ENCODE assay signal across 1 cellular context in the genomic region with DNA sequence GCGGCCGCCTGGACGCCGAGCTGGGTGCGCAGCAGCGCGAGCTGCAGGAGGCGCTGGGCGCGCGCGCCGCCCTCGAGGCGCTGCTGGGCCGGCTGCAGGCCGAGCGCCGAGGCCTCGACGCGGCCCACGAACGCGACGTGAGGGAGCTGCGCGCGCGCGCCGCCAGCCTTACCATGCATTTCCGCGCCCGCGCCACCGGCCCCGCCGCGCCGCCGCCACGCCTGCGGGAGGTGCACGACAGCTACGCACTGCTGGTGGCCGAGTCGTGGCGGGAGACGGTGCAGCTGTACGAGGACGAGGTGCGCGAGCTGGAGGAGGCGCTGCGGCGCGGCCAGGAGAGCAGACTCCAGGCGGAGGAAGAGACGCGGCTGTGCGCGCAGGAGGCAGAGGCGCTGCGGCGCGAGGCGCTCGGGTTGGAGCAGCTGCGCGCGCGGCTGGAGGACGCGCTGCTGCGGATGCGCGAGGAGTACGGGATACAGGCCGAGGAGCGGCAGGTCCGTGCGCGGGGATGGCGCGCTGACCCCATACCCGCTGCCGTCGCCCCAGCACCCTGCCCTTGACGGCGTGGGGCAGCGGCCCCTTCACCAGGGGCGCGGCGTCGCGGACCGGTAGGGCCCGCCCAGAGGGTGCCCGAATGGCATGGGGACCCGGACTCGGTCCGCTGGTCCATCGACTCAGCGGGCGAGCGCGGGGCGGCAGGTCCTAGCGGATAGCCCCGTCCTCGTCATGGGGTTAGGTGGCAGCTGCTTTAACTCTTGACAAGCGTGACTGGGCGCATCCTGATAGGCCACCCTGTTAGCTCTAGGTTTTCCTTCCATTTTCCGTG.
TF ChIP-seq lines count a peak whose summit lies in the region.

No MANE protein-coding gene starts in this region.

TF ChIP-seq in IMR-90, 13 proteins besides CTCF, POLR2A, EP300 and RAD21:
- TF ChIP-seq, protein P1, sequence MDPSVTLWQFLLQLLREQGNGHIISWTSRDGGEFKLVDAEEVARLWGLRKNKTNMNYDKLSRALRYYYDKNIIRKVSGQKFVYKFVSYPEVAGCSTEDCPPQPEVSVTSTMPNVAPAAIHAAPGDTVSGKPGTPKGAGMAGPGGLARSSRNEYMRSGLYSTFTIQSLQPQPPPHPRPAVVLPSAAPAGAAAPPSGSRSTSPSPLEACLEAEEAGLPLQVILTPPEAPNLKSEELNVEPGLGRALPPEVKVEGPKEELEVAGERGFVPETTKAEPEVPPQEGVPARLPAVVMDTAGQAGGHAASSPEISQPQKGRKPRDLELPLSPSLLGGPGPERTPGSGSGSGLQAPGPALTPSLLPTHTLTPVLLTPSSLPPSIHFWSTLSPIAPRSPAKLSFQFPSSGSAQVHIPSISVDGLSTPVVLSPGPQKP (IDR thresholded peaks at IDR 0.05; ENCODE audit: borderline replicate concordance, low read depth, low read length): no peak
- TF ChIP-seq CEBPB (IDR thresholded peaks at IDR 0.05; ENCODE audit: low read depth, low read length): no peak
